1 cellular context compared by ENCODE assay signal in genomic region chrX:130173190-130173895, GRCh38.
A peak's percentile ranks its signal among the peaks of the same experiment; 100 is the strongest.
TF ChIP-seq lines count a peak whose summit lies in the region.

No MANE protein-coding gene starts in this region.

TF ChIP-seq in K562, 482 proteins besides CTCF, POLR2A, EP300 and RAD21 (continued from another document and continues in another):
- no peak for TF ChIP-seq ZBTB12 (CRISPR knock-in tag; IDR thresholded peaks at IDR 0.05)
- no peak for TF ChIP-seq PCBP1 (IDR thresholded peaks at IDR 0.05; ENCODE audit: low read depth, low read length, poor library complexity, severe bottlenecking)
- TF ChIP-seq DDX20 (tag; IDR thresholded peaks at IDR 0.05; ENCODE audit: low read depth), result no peak
- peak in 1 of 2 experiments; percentile 47; a peak in 1 of 4 replicates for TF ChIP-seq ETV6 (IDR thresholded peaks at IDR 0.05; ENCODE audit: borderline replicate concordance in 1 of 2, low read depth in 2 of 2, low read length in 1 of 2)
- TF ChIP-seq ETV6 (CRISPR knock-in tag; IDR thresholded peaks at IDR 0.05; ENCODE audit: borderline replicate concordance), result no peak
- TF ChIP-seq MAZ (CRISPR knock-in tag; conservative IDR thresholded peaks at IDR 0.05 in 1 of 2, IDR thresholded peaks at IDR 0.05 in 1 of 2), result peak in 1 of 2 experiments; percentile 65; a peak in 2 of 4 replicates
- peak; percentile 11; the same call in 1 of the 2 replicates for TF ChIP-seq NFIC (IDR thresholded peaks at IDR 0.05)
- no peak for TF ChIP-seq HNRNPUL1 (IDR thresholded peaks at IDR 0.05; ENCODE audit: low read length)
- TF ChIP-seq PYGO2 (tag; IDR thresholded peaks at IDR 0.05), result no peak
- TF ChIP-seq, protein P1, sequence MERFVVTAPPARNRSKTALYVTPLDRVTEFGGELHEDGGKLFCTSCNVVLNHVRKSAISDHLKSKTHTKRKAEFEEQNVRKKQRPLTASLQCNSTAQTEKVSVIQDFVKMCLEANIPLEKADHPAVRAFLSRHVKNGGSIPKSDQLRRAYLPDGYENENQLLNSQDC (CRISPR knock-in tag; IDR thresholded peaks at IDR 0.05), result no peak
- peak; percentile 67 for TF ChIP-seq RBFOX2 (IDR thresholded peaks at IDR 0.05; ENCODE audit: low read depth, low read length)
- no peak for TF ChIP-seq GABPB2 (CRISPR knock-in tag; conservative IDR thresholded peaks at IDR 0.05)
- TF ChIP-seq, protein P2, sequence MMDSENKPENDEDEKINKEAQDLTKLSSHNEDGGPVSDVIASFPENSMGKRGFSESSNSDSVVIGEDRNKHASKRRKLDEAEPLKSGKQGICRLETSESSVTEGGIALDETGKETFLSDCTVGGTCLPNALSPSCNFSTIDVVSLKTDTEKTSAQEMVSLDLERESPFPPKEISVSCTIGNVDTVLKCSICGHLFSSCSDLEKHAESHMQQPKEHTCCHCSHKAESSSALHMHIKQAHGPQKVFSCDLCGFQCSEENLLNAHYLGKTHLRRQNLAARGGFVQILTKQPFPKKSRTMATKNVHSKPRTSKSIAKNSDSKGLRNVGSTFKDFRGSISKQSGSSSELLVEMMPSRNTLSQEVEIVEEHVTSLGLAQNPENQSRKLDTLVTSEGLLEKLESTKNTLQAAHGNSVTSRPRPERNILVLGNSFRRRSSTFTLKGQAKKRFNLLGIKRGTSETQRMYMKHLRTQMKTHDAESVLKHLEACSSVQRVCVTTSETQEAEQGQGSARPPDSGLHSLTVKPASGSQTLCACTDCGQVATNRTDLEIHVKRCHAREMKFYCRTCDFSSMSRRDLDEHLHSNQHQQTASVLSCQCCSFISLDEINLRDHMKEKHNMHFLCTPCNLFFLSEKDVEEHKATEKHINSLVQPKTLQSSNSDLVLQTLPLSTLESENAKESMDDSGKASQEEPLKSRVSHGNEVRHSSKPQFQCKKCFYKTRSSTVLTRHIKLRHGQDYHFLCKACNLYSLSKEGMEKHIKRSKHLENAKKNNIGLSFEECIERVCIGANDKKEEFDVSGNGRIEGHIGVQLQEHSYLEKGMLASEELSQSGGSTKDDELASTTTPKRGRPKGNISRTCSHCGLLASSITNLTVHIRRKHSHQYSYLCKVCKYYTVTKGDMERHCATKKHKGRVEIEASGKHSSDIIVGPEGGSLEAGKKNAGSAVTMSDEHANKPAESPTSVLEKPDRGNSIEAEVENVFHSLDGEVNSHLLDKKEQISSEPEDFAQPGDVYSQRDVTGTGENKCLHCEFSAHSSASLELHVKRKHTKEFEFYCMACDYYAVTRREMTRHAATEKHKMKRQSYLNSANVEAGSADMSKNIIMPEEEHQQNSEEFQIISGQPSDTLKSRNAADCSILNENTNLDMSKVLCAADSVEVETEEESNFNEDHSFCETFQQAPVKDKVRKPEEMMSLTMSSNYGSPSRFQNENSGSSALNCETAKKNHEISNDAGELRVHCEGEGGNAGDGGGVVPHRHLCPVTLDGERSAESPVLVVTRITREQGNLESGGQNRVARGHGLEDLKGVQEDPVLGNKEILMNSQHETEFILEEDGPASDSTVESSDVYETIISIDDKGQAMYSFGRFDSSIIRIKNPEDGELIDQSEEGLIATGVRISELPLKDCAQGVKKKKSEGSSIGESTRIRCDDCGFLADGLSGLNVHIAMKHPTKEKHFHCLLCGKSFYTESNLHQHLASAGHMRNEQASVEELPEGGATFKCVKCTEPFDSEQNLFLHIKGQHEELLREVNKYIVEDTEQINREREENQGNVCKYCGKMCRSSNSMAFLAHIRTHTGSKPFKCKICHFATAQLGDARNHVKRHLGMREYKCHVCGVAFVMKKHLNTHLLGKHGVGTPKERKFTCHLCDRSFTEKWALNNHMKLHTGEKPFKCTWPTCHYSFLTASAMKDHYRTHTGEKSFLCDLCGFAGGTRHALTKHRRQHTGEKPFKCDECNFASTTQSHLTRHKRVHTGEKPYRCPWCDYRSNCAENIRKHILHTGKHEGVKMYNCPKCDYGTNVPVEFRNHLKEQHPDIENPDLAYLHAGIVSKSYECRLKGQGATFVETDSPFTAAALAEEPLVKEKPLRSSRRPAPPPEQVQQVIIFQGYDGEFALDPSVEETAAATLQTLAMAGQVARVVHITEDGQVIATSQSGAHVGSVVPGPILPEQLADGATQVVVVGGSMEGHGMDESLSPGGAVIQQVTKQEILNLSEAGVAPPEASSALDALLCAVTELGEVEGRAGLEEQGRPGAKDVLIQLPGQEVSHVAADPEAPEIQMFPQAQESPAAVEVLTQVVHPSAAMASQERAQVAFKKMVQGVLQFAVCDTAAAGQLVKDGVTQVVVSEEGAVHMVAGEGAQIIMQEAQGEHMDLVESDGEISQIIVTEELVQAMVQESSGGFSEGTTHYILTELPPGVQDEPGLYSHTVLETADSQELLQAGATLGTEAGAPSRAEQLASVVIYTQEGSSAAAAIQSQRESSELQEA (IDR thresholded peaks at IDR 0.05; ENCODE audit: low read depth), result no peak
- TF ChIP-seq KDM5B (IDR thresholded peaks at IDR 0.05; ENCODE audit: insufficient replicate concordance, low read depth, low read length), result peak; percentile 59
- peak in 1 of 2 experiments; percentile 94; a peak in 3 of 4 replicates for TF ChIP-seq SRF (CRISPR knock-in tag; IDR thresholded peaks at IDR 0.05)
- TF ChIP-seq, protein P3, sequence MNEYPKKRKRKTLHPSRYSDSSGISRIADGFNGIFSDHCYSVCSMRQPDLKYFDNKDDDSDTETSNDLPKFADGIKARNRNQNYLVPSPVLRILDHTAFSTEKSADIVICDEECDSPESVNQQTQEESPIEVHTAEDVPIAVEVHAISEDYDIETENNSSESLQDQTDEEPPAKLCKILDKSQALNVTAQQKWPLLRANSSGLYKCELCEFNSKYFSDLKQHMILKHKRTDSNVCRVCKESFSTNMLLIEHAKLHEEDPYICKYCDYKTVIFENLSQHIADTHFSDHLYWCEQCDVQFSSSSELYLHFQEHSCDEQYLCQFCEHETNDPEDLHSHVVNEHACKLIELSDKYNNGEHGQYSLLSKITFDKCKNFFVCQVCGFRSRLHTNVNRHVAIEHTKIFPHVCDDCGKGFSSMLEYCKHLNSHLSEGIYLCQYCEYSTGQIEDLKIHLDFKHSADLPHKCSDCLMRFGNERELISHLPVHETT (CRISPR knock-in tag; conservative IDR thresholded peaks at IDR 0.05 in 1 of 2, IDR thresholded peaks at IDR 0.05 in 1 of 2), result no peak; a peak in 2 of 4 replicates
- TF ChIP-seq ZNF316 (IDR thresholded peaks at IDR 0.05), result no peak
- TF ChIP-seq HDAC2 (IDR thresholded peaks at IDR 0.05), result no peak
- no peak for TF ChIP-seq HMGXB4 (CRISPR knock-in tag; IDR thresholded peaks at IDR 0.05)
- TF ChIP-seq SP1 (CRISPR knock-in tag; IDR thresholded peaks at IDR 0.05), result peak; percentile 58; the same call in 1 of the 2 replicates
- TF ChIP-seq SP2 (IDR thresholded peaks at IDR 0.05; ENCODE audit: extremely low read depth, low read depth, low read length, poor library complexity, severe bottlenecking), result no peak
- TF ChIP-seq, protein P4, sequence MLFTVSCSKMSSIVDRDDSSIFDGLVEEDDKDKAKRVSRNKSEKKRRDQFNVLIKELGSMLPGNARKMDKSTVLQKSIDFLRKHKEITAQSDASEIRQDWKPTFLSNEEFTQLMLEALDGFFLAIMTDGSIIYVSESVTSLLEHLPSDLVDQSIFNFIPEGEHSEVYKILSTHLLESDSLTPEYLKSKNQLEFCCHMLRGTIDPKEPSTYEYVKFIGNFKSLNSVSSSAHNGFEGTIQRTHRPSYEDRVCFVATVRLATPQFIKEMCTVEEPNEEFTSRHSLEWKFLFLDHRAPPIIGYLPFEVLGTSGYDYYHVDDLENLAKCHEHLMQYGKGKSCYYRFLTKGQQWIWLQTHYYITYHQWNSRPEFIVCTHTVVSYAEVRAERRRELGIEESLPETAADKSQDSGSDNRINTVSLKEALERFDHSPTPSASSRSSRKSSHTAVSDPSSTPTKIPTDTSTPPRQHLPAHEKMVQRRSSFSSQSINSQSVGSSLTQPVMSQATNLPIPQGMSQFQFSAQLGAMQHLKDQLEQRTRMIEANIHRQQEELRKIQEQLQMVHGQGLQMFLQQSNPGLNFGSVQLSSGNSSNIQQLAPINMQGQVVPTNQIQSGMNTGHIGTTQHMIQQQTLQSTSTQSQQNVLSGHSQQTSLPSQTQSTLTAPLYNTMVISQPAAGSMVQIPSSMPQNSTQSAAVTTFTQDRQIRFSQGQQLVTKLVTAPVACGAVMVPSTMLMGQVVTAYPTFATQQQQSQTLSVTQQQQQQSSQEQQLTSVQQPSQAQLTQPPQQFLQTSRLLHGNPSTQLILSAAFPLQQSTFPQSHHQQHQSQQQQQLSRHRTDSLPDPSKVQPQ (CRISPR knock-in tag; IDR thresholded peaks at IDR 0.05; ENCODE audit: borderline replicate concordance), result no peak
- no peak for TF ChIP-seq CBX1 (IDR thresholded peaks at IDR 0.05; ENCODE audit: low read depth)
- no peak for TF ChIP-seq CREBBP (IDR thresholded peaks at IDR 0.05; ENCODE audit: low read depth, low read length)
- TF ChIP-seq, protein P5, sequence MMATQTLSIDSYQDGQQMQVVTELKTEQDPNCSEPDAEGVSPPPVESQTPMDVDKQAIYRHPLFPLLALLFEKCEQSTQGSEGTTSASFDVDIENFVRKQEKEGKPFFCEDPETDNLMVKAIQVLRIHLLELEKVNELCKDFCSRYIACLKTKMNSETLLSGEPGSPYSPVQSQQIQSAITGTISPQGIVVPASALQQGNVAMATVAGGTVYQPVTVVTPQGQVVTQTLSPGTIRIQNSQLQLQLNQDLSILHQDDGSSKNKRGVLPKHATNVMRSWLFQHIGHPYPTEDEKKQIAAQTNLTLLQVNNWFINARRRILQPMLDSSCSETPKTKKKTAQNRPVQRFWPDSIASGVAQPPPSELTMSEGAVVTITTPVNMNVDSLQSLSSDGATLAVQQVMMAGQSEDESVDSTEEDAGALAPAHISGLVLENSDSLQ (IDR thresholded peaks at IDR 0.05), result peak; percentile 97
- TF ChIP-seq MECOM (CRISPR knock-in tag; IDR thresholded peaks at IDR 0.05), result no peak
- TF ChIP-seq GABPA (tag; conservative IDR thresholded peaks at IDR 0.05; ENCODE audit: low read depth), result peak; percentile 41; the same call in 1 of the 2 replicates
- TF ChIP-seq HLTF (IDR thresholded peaks at IDR 0.05), result no peak
- TF ChIP-seq VEZF1 (CRISPR knock-in tag; IDR thresholded peaks at IDR 0.05), result peak; percentile 77
- TF ChIP-seq, protein P6, sequence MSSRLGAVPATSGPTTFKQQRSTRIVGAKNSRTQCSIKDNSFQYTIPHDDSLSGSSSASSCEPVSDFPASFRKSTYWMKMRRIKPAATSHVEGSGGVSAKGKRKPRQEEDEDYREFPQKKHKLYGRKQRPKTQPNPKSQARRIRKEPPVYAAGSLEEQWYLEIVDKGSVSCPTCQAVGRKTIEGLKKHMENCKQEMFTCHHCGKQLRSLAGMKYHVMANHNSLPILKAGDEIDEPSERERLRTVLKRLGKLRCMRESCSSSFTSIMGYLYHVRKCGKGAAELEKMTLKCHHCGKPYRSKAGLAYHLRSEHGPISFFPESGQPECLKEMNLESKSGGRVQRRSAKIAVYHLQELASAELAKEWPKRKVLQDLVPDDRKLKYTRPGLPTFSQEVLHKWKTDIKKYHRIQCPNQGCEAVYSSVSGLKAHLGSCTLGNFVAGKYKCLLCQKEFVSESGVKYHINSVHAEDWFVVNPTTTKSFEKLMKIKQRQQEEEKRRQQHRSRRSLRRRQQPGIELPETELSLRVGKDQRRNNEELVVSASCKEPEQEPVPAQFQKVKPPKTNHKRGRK (tag; IDR thresholded peaks at IDR 0.05), result no peak
- no peak for TF ChIP-seq BCLAF1 (IDR thresholded peaks at IDR 0.05; ENCODE audit: borderline replicate concordance in 1 of 2, control insufficient read depth in 1 of 2, low read depth in 2 of 2, low read length in 1 of 2)
- TF ChIP-seq CAMTA2 (CRISPR knock-in tag; conservative IDR thresholded peaks at IDR 0.05), result no peak
